Comparison of ENCODE assay signal across 8 cellular contexts in the genomic region with DNA sequence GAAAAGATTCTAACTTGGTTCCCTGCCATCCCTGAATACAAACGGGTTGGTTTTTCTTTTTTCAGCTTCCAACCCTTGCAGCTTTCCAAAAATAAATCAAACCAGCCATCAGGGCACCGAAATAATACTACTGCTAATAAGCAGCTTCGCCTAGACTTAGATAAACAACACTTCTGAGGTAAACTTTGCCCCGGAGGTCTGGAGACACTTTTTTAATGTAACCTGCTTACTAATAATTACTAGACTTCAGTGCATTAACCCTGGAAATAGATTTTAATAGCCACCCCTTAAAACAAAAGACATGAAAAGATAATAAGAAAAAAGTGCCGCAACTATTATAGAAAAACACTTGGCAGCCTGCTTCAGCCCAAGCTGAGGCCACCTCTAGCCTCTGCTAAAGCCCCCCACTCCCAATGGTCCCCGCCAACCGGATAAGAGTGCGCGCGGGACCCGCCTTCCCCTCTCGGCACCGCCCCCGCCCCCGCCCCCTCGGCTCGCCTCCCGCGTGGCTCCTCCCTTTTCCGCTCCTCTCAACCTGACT. TPM values are rescaled to one million over a fixed set of nuclear protein-coding genes. Genes with fewer than 3 reads are reported as not detected.
DNase-seq lines count a peak whose midpoint lies in the region; ATAC-seq and TF ChIP-seq lines count a peak whose summit lies in the region.

No MANE protein-coding gene starts in this region.

- intact Hi-C loops in IMR-90 (cut with micrococcal nuclease), result loop anchor here (1.0 to 5.0 kb wide), 4 partner anchors 64 to 428 kb away; no protein-coding TSS in a partner anchor
- intact Hi-C loops in naive thymus-derived CD4-positive, alpha-beta T cell (cut with micrococcal nuclease), result loop anchor here (1.0 to 10.0 kb wide), 16 partner anchors 10 to 1350 kb away; a partner anchor contains a TSS

- BruUV-seq in IMR-90 (replicated peaks; lab: Mats Ljungman, UMichigan), result TSS peak; percentile 84

- peak overlapping the region; percentile 52 for H3K4me3 ChIP-seq in AG04449 (ENCODE audit: low read depth, low read length)
- H3K4me3 ChIP-seq in IMR-90 (ENCODE audit: insufficient read depth, low read depth, low read length), result peak overlapping the region; percentile 28; the same call in 1 of the 2 replicates
- peak overlapping the region; percentile 69 for H3K4me3 ChIP-seq in naive thymus-derived CD4-positive, alpha-beta T cell (ENCODE audit: low read length)

- peak overlapping the region; percentile 94 for H3K27ac Mint-ChIP-seq in central memory CD8-positive, alpha-beta T cell (ENCODE audit: low read depth)
- H3K27ac Mint-ChIP-seq in naive thymus-derived CD4-positive, alpha-beta T cell, result peak overlapping the region; percentile 77 to 98 (median 93)

- H4K91ac ChIP-seq in IMR-90 (ENCODE audit: insufficient read depth, low read depth, low read length), result peak overlapping the region; percentile 3

- H2AK9ac ChIP-seq in IMR-90 (replicated peaks; ENCODE audit: low read depth, low read length, poor library complexity), result peak overlapping the region; percentile 68

- no peak for TF ChIP-seq POLR2A in IMR-90 (IDR thresholded peaks at IDR 0.05; ENCODE audit: low read depth, low read length)

- H2BK5ac ChIP-seq in IMR-90 (ENCODE audit: low read depth, low read length, poor library complexity, severe bottlenecking), result peak overlapping the region; percentile 63

- POLR2A ChIA-PET in AG04449 (lab: Yijun Ruan, JAX), result interaction anchor here (0.6 to 5.3 kb wide), 25 partner anchors 9 to 295 kb away, joined by 3 to 60 read pairs (median 6); a partner anchor contains a TSS
- POLR2A ChIA-PET in IMR-90 (lab: Charles Lee; ENCODE audit: unreplicated experiment), result interaction anchor here (0.6 to 2.4 kb wide), 11 partner anchors 9 to 152 kb away, joined by 3 to 11 read pairs (median 5); no protein-coding TSS in a partner anchor
- POLR2A ChIA-PET in naive thymus-derived CD4-positive, alpha-beta T cell (lab: Charles Lee), result interaction anchor here (0.6 to 3.6 kb wide), 13 partner anchors 9 to 1382 kb away, joined by 3 to 48 read pairs (median 5); a partner anchor contains a TSS

- H3K9me1 ChIP-seq in IMR-90 (ENCODE audit: insufficient read depth, low read length), result peaks cover 7% of the 10 kb centered on the region

- H3K27me3 Mint-ChIP-seq in central memory CD8-positive, alpha-beta T cell, result no peaks in the 10 kb centered on the region
- no peaks in the 10 kb centered on the region for H3K27me3 Mint-ChIP-seq in naive thymus-derived CD4-positive, alpha-beta T cell

- H2BK15ac ChIP-seq in IMR-90 (ENCODE audit: low read depth, low read length), result peak overlapping the region; percentile 55

- peak overlapping the region; percentile 32; the same call in 1 of the 2 replicates for H2AK5ac ChIP-seq in IMR-90 (ENCODE audit: low read depth, low read length)

- peaks cover 11% of the 10 kb centered on the region for H3K36me3 Mint-ChIP-seq in central memory CD8-positive, alpha-beta T cell (ENCODE audit: insufficient read depth)
- peaks cover 0 to 24% (median 0%) of the 10 kb centered on the region in 5 donors for H3K36me3 Mint-ChIP-seq in naive thymus-derived CD4-positive, alpha-beta T cell

- H4K8ac ChIP-seq in IMR-90 (ENCODE audit: low read depth in 2 of 2, low read length in 2 of 2), result peak overlapping the region in 1 of 2 experiments; percentile 59; a peak in 2 of 4 replicates

- peak overlapping the region; percentile 86 for H2AFZ ChIP-seq in IMR-90 (replicated peaks; ENCODE audit: low read length, poor library complexity)

- WGBS in IMR-90 (ENCODE audit: extremely low coverage in 2 of 2, insufficient read length in 1 of 2), 2 experiments, result no CpG with 5 or more reads among the region's 20 CpGs

- dilution Hi-C loops in IMR-90 (cut with HindIII; ENCODE audit: low sequenced_read_pairs, unreplicated experiment), result no loop called here

- no peaks in the 10 kb centered on the region for H3K9me3 ChIP-seq in IMR-90 (ENCODE audit: control insufficient read depth, insufficient read depth, low read length)
- no peaks in the 10 kb centered on the region for H3K9me3 ChIP-seq in naive thymus-derived CD4-positive, alpha-beta T cell (ENCODE audit: control insufficient read depth in 2 of 3, low read length in 3 of 3)

- H3K79me1 ChIP-seq in IMR-90 (ENCODE audit: low read depth in 1 of 2, low read length in 2 of 2), result peaks cover 10 to 31% of the 10 kb centered on the region in 2 experiments

- peak overlapping the region; percentile 67; the same call in 1 of the 2 replicates for H4K5ac ChIP-seq in IMR-90 (ENCODE audit: low read depth, low read length)

- in situ Hi-C loops in IMR-90 (cut with MboI; ENCODE audit: low sequenced_read_pairs), result loop anchor here (25.0 kb wide), 1 partner anchor 122 kb away; no protein-coding TSS in a partner anchor

- peak overlapping the region; percentile 86 for H2BK120ac ChIP-seq in IMR-90 (ENCODE audit: low read depth, low read length)

- DNase-seq in AG04449 (ENCODE audit: low read depth, low spot score) (no peak), IMR-90 (no peak), SW480 (ENCODE audit: low spot score) (no peak), SKM-1 treated with dmso at 0.1 percent for 144 hours (lab: John Stamatoyannopoulos, UW; ENCODE audit: unreplicated experiment) (no peak), DMS53 (lab: John Stamatoyannopoulos, UW) (no peak)
- no peak for DNase-seq in central memory CD8-positive, alpha-beta T cell (ENCODE audit: low spot score in 2 of 2)
- peak in 1 of 9 donors; percentile 4 for DNase-seq in naive thymus-derived CD4-positive, alpha-beta T cell

- no peak for TF ChIP-seq RAD21 in IMR-90 (IDR thresholded peaks at IDR 0.05; ENCODE audit: low read length)

- H3K27me3 ChIP-seq in IMR-90 (ENCODE audit: control insufficient read depth, insufficient read depth, low read length), result no peaks in the 10 kb centered on the region
- H3K27me3 ChIP-seq in naive thymus-derived CD4-positive, alpha-beta T cell (ENCODE audit: control insufficient read depth in 2 of 2, insufficient read depth in 2 of 2, low read length in 2 of 2), result no peaks in the 10 kb centered on the region

- peak overlapping the region; percentile 24 for H3K27ac ChIP-seq in IMR-90 (ENCODE audit: insufficient read depth, low read length)
- H3K27ac ChIP-seq in naive thymus-derived CD4-positive, alpha-beta T cell (ENCODE audit: low read depth, low read length), result peak overlapping the region; percentile 46

- peak overlapping the region; percentile 50; the same call in 1 of the 2 replicates for H2BK20ac ChIP-seq in IMR-90 (ENCODE audit: low read depth, low read length)

- TF ChIP-seq CTCF in AG04449 (IDR thresholded peaks at IDR 0.05; ENCODE audit: insufficient read depth, low read length, missing control alignments) (no peak), IMR-90 (conservative IDR thresholded peaks at IDR 0.05; ENCODE audit: low read depth, low read length) (no peak)

- H3K36me3 ChIP-seq in IMR-90 (ENCODE audit: control insufficient read depth, insufficient read depth, low read length), result peaks cover 12% of the 10 kb centered on the region
- H3K36me3 ChIP-seq in naive thymus-derived CD4-positive, alpha-beta T cell (ENCODE audit: control insufficient read depth in 2 of 3, insufficient read depth in 3 of 3, low read length in 3 of 3), result no peaks in the 10 kb centered on the region

- peaks cover 24% of the 10 kb centered on the region for H3K4me1 Mint-ChIP-seq in central memory CD8-positive, alpha-beta T cell
- peaks cover 20 to 42% (median 26%) of the 10 kb centered on the region in 7 donors for H3K4me1 Mint-ChIP-seq in naive thymus-derived CD4-positive, alpha-beta T cell

- H4K20me1 ChIP-seq in IMR-90 (ENCODE audit: insufficient read depth, low read length), result peaks cover 17% of the 10 kb centered on the region

- peak overlapping the region; percentile 86 for H3K18ac ChIP-seq in IMR-90 (ENCODE audit: low read depth, low read length)

- peak overlapping the region; percentile 72 for H3K14ac ChIP-seq in IMR-90 (replicated peaks; ENCODE audit: low read depth, low read length)

- peak overlapping the region; percentile 43 for H3K9ac ChIP-seq in IMR-90 (ENCODE audit: low read depth, low read length)

- H3K4me2 ChIP-seq in IMR-90 (ENCODE audit: low read depth, low read length), result peak overlapping the region; percentile 97

- H3K23ac ChIP-seq in IMR-90 (ENCODE audit: low read depth, low read length), result peak overlapping the region; percentile 77

- H3K4ac ChIP-seq in IMR-90 (ENCODE audit: low read depth, low read length), result peak overlapping the region; percentile 84

- no peaks in the 10 kb centered on the region for H3K9me3 Mint-ChIP-seq in central memory CD8-positive, alpha-beta T cell
- H3K9me3 Mint-ChIP-seq in naive thymus-derived CD4-positive, alpha-beta T cell, result peaks cover 0 to 2% (median 0%) of the 10 kb centered on the region in 11 donors

- H3K56ac ChIP-seq in IMR-90 (ENCODE audit: extremely low read depth, insufficient read depth, low read length), result peak overlapping the region; percentile 55; the same call in 1 of the 2 replicates

- H3K4me1 ChIP-seq in IMR-90 (ENCODE audit: control insufficient read depth, insufficient read depth, low read length), result peaks cover 12% of the 10 kb centered on the region
- H3K4me1 ChIP-seq in naive thymus-derived CD4-positive, alpha-beta T cell (ENCODE audit: control insufficient read depth in 2 of 2, insufficient read depth in 2 of 2, low read length in 2 of 2), result peaks cover 9 to 16% of the 10 kb centered on the region in 2 donors

- CTCF ChIA-PET in AG04449 (lab: Yijun Ruan, JAX) (interaction anchor here (0.7 to 8.1 kb wide), 10 partner anchors 71 to 152 kb away, joined by 3 to 67 read pairs (median 8); no protein-coding TSS in a partner anchor), IMR-90 (lab: Yijun Ruan, JAX) (interaction anchor here (1.5 to 2.5 kb wide), 4 partner anchors 76 to 150 kb away, joined by 4 to 15 read pairs (median 12); no protein-coding TSS in a partner anchor)
- CTCF ChIA-PET in naive thymus-derived CD4-positive, alpha-beta T cell (lab: Charles Lee), result interaction anchor here (1.2 to 1.6 kb wide), 2 partner anchors 11 to 75 kb away, joined by 4 to 10 read pairs; no protein-coding TSS in a partner anchor

- ATAC-seq in IMR-90 (ENCODE audit: low read depth), result no peak
- no peak for ATAC-seq in central memory CD8-positive, alpha-beta T cell (replicated peaks; ENCODE audit: extremely low read depth, poor library complexity, severe bottlenecking)
- ATAC-seq in naive thymus-derived CD4-positive, alpha-beta T cell, result no peak
- no peak for ATAC-seq in GM19467 (IDR thresholded peaks at IDR 0.05; ENCODE audit: unreplicated experiment)

- H3K4me3 Mint-ChIP-seq in central memory CD8-positive, alpha-beta T cell, result peak overlapping the region; percentile 85
- peak overlapping the region; percentile 90 to 99 (median 98) for H3K4me3 Mint-ChIP-seq in naive thymus-derived CD4-positive, alpha-beta T cell

TF ChIP-seq in IMR-90, 13 proteins besides CTCF, POLR2A, EP300 and RAD21:
- TF ChIP-seq NFE2L2 (IDR thresholded peaks at IDR 0.05; ENCODE audit: low read depth, low read length), result no peak
- no peak for TF ChIP-seq FOS (IDR thresholded peaks at IDR 0.05; ENCODE audit: low read depth, low read length)

RNA-seq across cellular contexts. Expression of a gene that starts 0.4 kb away (rescaled TPM):
- total RNA-seq in IMR-90 (2012; rRNA removed), result 10.9 and 16.7 TPM in 2 replicates
- polyA plus RNA-seq in IMR-90 (2012; rRNA removed), result 114 and 129 TPM in 2 replicates
- polyA plus RNA-seq in IMR-90 (2012; cell fraction: cytosol; rRNA removed), result 128 and 171 TPM in 2 replicates
- 210 and 388 TPM in 2 replicates for polyA plus RNA-seq in IMR-90 (2012; cell fraction: nucleus; rRNA removed; ENCODE audit: low replicate concordance)
- 10 to 100 TPM; 15.0 to 70.4 (median 24.2) TPM for total RNA-seq in naive thymus-derived CD4-positive, alpha-beta T cell
- 1 to 10 TPM; 7.0 to 8.3 TPM for polyA plus RNA-seq in naive thymus-derived CD4-positive, alpha-beta T cell
